Comparison of ENCODE assay signal across 23 cellular contexts in the genomic region with DNA sequence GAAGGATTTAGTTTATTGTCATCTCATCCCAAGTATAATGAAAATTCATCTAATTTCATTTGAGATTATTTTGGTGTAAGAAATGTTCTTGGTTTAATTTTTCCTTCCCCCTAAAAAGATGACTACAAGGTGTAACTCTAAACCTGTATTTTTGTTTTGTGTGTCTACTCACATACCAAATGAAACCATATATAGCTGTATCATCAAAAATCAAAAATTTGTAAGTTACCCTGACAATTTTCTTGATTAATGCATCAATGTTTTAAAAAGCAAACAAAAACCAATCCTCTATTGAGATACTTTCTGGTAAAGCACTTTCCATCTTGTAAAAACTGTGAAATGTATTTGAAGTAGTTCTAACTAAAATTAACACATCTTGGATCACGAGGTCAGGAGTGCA. TPM values are rescaled to one million over a fixed set of nuclear protein-coding genes. Genes with fewer than 3 reads are reported as not detected.
DNase-seq lines count a peak whose midpoint lies in the region; ATAC-seq, FAIRE-seq and TF ChIP-seq lines count a peak whose summit lies in the region.
"Had no signal": no experiment of that assay in that cellular context is flagged by ENCODE, and none has a peak within 500 bp of the region (broad histone marks: within the 10 kb centered on the region; RNA-seq: fewer than 3 reads in every experiment).

No MANE protein-coding gene starts in this region.

- no peak overlapping the region for H2BK120ac ChIP-seq in IMR-90 (ENCODE audit: low read depth, low read length)

- H3K4me1 ChIP-seq in A549 (no peaks in the 10 kb centered on the region), IMR-90 (ENCODE audit: control insufficient read depth, insufficient read depth, low read length) (peaks cover 3% of the 10 kb centered on the region; the same call in 1 of the 2 replicates)
- H3K4me1 ChIP-seq: BLaER1 treated with 17β-estradiol and CSF1 and Interleukin-3, amounts not matched to agents 10 nM and 100 nM had no signal

- TF ChIP-seq CTCF in A549 (IDR thresholded peaks at IDR 0.05): no peak
- no peak for TF ChIP-seq CTCF in D721Med (IDR thresholded peaks at IDR 0.05; ENCODE audit: insufficient read depth, missing control alignments)
- no peak for TF ChIP-seq CTCF in IMR-90 (conservative IDR thresholded peaks at IDR 0.05; ENCODE audit: low read depth, low read length)

- no peaks in the 10 kb centered on the region for H4K20me1 ChIP-seq in IMR-90 (ENCODE audit: insufficient read depth, low read length)
- H4K20me1 ChIP-seq: BLaER1 treated with 17β-estradiol and CSF1 and Interleukin-3, amounts not matched to agents 10 nM and 100 nM had no signal

- no peak overlapping the region for H3K4me2 ChIP-seq in A549
- no peak overlapping the region for H3K4me2 ChIP-seq in IMR-90 (ENCODE audit: low read depth, low read length)
- H3K4me2 ChIP-seq: BLaER1 treated with 17β-estradiol and CSF1 and Interleukin-3, amounts not matched to agents 10 nM and 100 nM had no signal

- no TSS peak for BruUV-seq in IMR-90 (replicated peaks; lab: Mats Ljungman, UMichigan)

- no peak overlapping the region for H3K23ac ChIP-seq in IMR-90 (ENCODE audit: low read depth, low read length)

- no peak overlapping the region for H3K9ac ChIP-seq in IMR-90 (ENCODE audit: low read depth, low read length)
- H3K9ac ChIP-seq: BLaER1 treated with 17β-estradiol and CSF1 and Interleukin-3, amounts not matched to agents 10 nM and 100 nM had no signal

- H2BK20ac ChIP-seq in IMR-90 (ENCODE audit: low read depth, low read length): no peak overlapping the region

- H3K9me1 ChIP-seq in IMR-90 (ENCODE audit: insufficient read depth, low read length): no peaks in the 10 kb centered on the region; the same call in 1 of the 2 replicates

- no peak for ATAC-seq in A549
- ATAC-seq in IMR-90 (ENCODE audit: low read depth): no peak
- ATAC-seq in GM18868 (IDR thresholded peaks at IDR 0.05; ENCODE audit: unreplicated experiment): no peak
- ATAC-seq in HG02763 (IDR thresholded peaks at IDR 0.05; ENCODE audit: unreplicated experiment): no peak
- ATAC-seq in GM21825 (IDR thresholded peaks at IDR 0.05; ENCODE audit: unreplicated experiment): no peak

- no peak for TF ChIP-seq EP300 in A549 (IDR thresholded peaks at IDR 0.05)

- H3K79me1 ChIP-seq in IMR-90 (ENCODE audit: low read depth in 1 of 2, low read length in 2 of 2): no peaks in the 10 kb centered on the region

- 75% methylated on average over 1 of the region's 1 CpG for WGBS in A549 (ENCODE audit: missing lambda C conversion rate)
- no CpG with 5 or more reads among the region's 1 CpG for WGBS in IMR-90 (ENCODE audit: extremely low coverage in 2 of 2, insufficient read length in 1 of 2), 2 experiments

- no peak overlapping the region for H3K14ac ChIP-seq in IMR-90 (replicated peaks; ENCODE audit: low read depth, low read length)

- H3K27me3 ChIP-seq in IMR-90 (ENCODE audit: control insufficient read depth, insufficient read depth, low read length): no peaks in the 10 kb centered on the region
- H3K27me3 ChIP-seq: BLaER1 treated with 17β-estradiol and CSF1 and Interleukin-3, amounts not matched to agents 10 nM and 100 nM had no signal

- DNase-seq in A549 (ENCODE audit: low read depth in 1 of 2, low spot score in 1 of 2): no peak
- no peak for DNase-seq in D721Med (ENCODE audit: insufficient read length, low spot score)
- DNase-seq in IMR-90: no peak
- no peak for DNase-seq in NCI-H1417 (lab: John Stamatoyannopoulos, UW)
- DNase-seq: 8988T; AML-193; CD4-positive, alpha-beta memory T cell; CD8-positive, alpha-beta memory T cell; COR-L47; DMS79 treated with DMSO at 0.1 percent for 48 hours; GF-D8 had no signal

- H4K8ac ChIP-seq in IMR-90 (ENCODE audit: low read depth in 2 of 2, low read length in 2 of 2): no peak overlapping the region

- no peak overlapping the region for H2AK5ac ChIP-seq in IMR-90 (ENCODE audit: low read depth, low read length)

- no peak overlapping the region for H2AFZ ChIP-seq in IMR-90 (replicated peaks; ENCODE audit: low read length, poor library complexity)

- TF ChIP-seq POLR2A in A549 (IDR thresholded peaks at IDR 0.05; ENCODE audit: low read length) (no peak), IMR-90 (IDR thresholded peaks at IDR 0.05; ENCODE audit: low read depth, low read length) (no peak)

- dilution Hi-C loops in IMR-90 (cut with HindIII; ENCODE audit: low sequenced_read_pairs, unreplicated experiment): no loop called here

- FAIRE-seq in A549 (lab: Jason Lieb, UNC) (no peak), D721Med (lab: Jason Lieb, UNC) (peak; percentile 6), TTC549 (lab: Jason Lieb, UNC) (peak; percentile 29)
- FAIRE-seq: A204.1, G401.6, GM12892, GM18507, GM19239 had no signal

- intact Hi-C loops in IMR-90 (cut with micrococcal nuclease): loop anchor here (10.0 kb wide), 1 partner anchor 1464 kb away; no protein-coding TSS in a partner anchor

- CTCF ChIA-PET in A549 (lab: Yijun Ruan, JAX) (interaction anchor here (0.7 to 1.4 kb wide), 4 partner anchors 11 to 601 kb away, joined by 3 to 4 read pairs (median 3); no protein-coding TSS in a partner anchor), IMR-90 (lab: Yijun Ruan, JAX) (interaction anchor here (1.1 to 1.8 kb wide), 2 partner anchors 10 to 73 kb away, joined by 3 read pairs; no protein-coding TSS in a partner anchor)

- no peak overlapping the region for H4K5ac ChIP-seq in IMR-90 (ENCODE audit: low read depth, low read length)

- H3K56ac ChIP-seq in IMR-90 (ENCODE audit: extremely low read depth, insufficient read depth, low read length): no peak overlapping the region

- POLR2A ChIA-PET in A549 (lab: Yijun Ruan, JAX): no interaction called here
- POLR2A ChIA-PET in IMR-90 (lab: Charles Lee; ENCODE audit: unreplicated experiment): no interaction called here

- H3K4ac ChIP-seq in IMR-90 (ENCODE audit: low read depth, low read length): no peak overlapping the region

- H2BK5ac ChIP-seq in IMR-90 (ENCODE audit: low read depth, low read length, poor library complexity, severe bottlenecking): no peak overlapping the region

- no peak overlapping the region for H4K91ac ChIP-seq in IMR-90 (ENCODE audit: insufficient read depth, low read depth, low read length)

- H3K27ac ChIP-seq in A549 (no peak overlapping the region), IMR-90 (ENCODE audit: insufficient read depth, low read length) (no peak overlapping the region)
- H3K27ac ChIP-seq: BLaER1 treated with 17β-estradiol and CSF1 and Interleukin-3, amounts not matched to agents 10 nM and 100 nM; C4-2B had no signal

- H3K18ac ChIP-seq in IMR-90 (ENCODE audit: low read depth, low read length): no peak overlapping the region

- H2BK15ac ChIP-seq in IMR-90 (ENCODE audit: low read depth, low read length): no peak overlapping the region

- no peak for TF ChIP-seq RAD21 in A549 (conservative IDR thresholded peaks at IDR 0.05 in 1 of 2, IDR thresholded peaks at IDR 0.05 in 1 of 2)
- no peak for TF ChIP-seq RAD21 in IMR-90 (IDR thresholded peaks at IDR 0.05; ENCODE audit: low read length)

- in situ Hi-C loops in IMR-90 (cut with MboI; ENCODE audit: low sequenced_read_pairs): loop anchor here (25.0 kb wide), 1 partner anchor 1476 kb away; no protein-coding TSS in a partner anchor

- no peak overlapping the region for H2AK9ac ChIP-seq in IMR-90 (replicated peaks; ENCODE audit: low read depth, low read length, poor library complexity)

- H3K9me3 ChIP-seq in A549: no peaks in the 10 kb centered on the region
- no peaks in the 10 kb centered on the region for H3K9me3 ChIP-seq in IMR-90 (ENCODE audit: control insufficient read depth, insufficient read depth, low read length)
- H3K9me3 ChIP-seq: BLaER1 treated with 17β-estradiol and CSF1 and Interleukin-3, amounts not matched to agents 10 nM and 100 nM had no signal

- H3K4me3 ChIP-seq in A549 (no peak overlapping the region), IMR-90 (ENCODE audit: insufficient read depth, low read depth, low read length) (no peak overlapping the region)
- H3K4me3 ChIP-seq: BLaER1 treated with 17β-estradiol and CSF1 and Interleukin-3, amounts not matched to agents 10 nM and 100 nM had no signal

- no peaks in the 10 kb centered on the region for H3K36me3 ChIP-seq in IMR-90 (ENCODE audit: control insufficient read depth, insufficient read depth, low read length)

TF ChIP-seq in A549, 52 proteins besides CTCF, POLR2A, EP300 and RAD21:
- TF ChIP-seq ZSCAN20 (CRISPR knock-in tag; IDR thresholded peaks at IDR 0.05) (no peak), ZFP36 (IDR thresholded peaks at IDR 0.05; ENCODE audit: borderline replicate concordance, partially characterized antibody) (no peak), CEBPB (IDR thresholded peaks at IDR 0.05) (no peak), HOXA7 (CRISPR knock-in tag; IDR thresholded peaks at IDR 0.05) (no peak), KDM5A (IDR thresholded peaks at IDR 0.05) (no peak), MAFK (IDR thresholded peaks at IDR 0.05; ENCODE audit: partially characterized antibody) (peak; percentile 60)
TF ChIP-seq in A549: peak in this region for 1.

TF ChIP-seq in IMR-90, 13 proteins besides CTCF, POLR2A, EP300 and RAD21:
- peak; percentile 24; the same call in 1 of the 2 replicates for TF ChIP-seq MAFK (IDR thresholded peaks at IDR 0.05; ENCODE audit: low read depth, low read length)
- no peak for TF ChIP-seq RCOR1 (IDR thresholded peaks at IDR 0.05; ENCODE audit: insufficient replicate concordance, low read length)

RNA-seq across cellular contexts. Expression of a gene that starts 30.8 kb away (rescaled TPM):
- 75.5 and 99.8 TPM in 2 replicates for polyA plus RNA-seq in A549 (2011; rRNA removed)
- polyA plus RNA-seq in A549 (2012; cell fraction: cytosol; rRNA removed): 50.8 and 51.2 TPM in 2 replicates
- 33.0 and 38.9 TPM in 2 replicates for polyA plus RNA-seq in A549 (2012; cell fraction: nucleus; rRNA removed)
- 95.2 to 107 TPM (median 98.7 TPM) in 3 replicates for polyA plus RNA-seq in A549 (2017; fragmentation: RNase III; extraction: RNeasy Plus Mini Kit Qiagen cat#74134 plus additional on column Dnase treatment)
- 32.7 and 34.7 TPM in 2 replicates for polyA minus RNA-seq in A549 (2011; rRNA and poly(A)+ RNA removed)
- total RNA-seq in IMR-90 (2012; rRNA removed): 78.7 and 101 TPM in 2 replicates
- polyA plus RNA-seq in IMR-90 (2012; rRNA removed): 69.3 and 75.5 TPM in 2 replicates
- polyA plus RNA-seq in IMR-90 (2012; cell fraction: cytosol; rRNA removed): 26.7 and 29.8 TPM in 2 replicates
- polyA plus RNA-seq in IMR-90 (2012; cell fraction: nucleus; rRNA removed; ENCODE audit: low replicate concordance): 16.3 and 55.7 TPM in 2 replicates

RNA-seq across cellular contexts. Expression of a gene that starts 43.4 kb away (rescaled TPM):
- polyA plus RNA-seq in A549 (2011; rRNA removed) (0.47 and 1.3 TPM in 2 replicates), A549 (2017; fragmentation: RNase III; extraction: RNeasy Plus Mini Kit Qiagen cat#74134 plus additional on column Dnase treatment) (0.30 to 0.36 TPM (median 0.35 TPM) in 3 replicates), IMR-90 (2012; rRNA removed) (not detected in 2 replicates)
- 0.20 and 0.29 TPM in 2 replicates for polyA plus RNA-seq in A549 (2012; cell fraction: cytosol; rRNA removed)
- polyA plus RNA-seq in A549 (2012; cell fraction: nucleus; rRNA removed): 0.07 and 0.31 TPM in 2 replicates
- polyA minus RNA-seq in A549 (2011; rRNA and poly(A)+ RNA removed): 0.45 TPM in 1 of 2 replicates, not detected in the other
- total RNA-seq in IMR-90 (2012; rRNA removed): not detected in 2 replicates
- polyA plus RNA-seq in IMR-90 (2012; cell fraction: cytosol; rRNA removed): not detected in 2 replicates
- 0.01 TPM in 1 of 2 replicates, not detected in the other for polyA plus RNA-seq in IMR-90 (2012; cell fraction: nucleus; rRNA removed; ENCODE audit: low replicate concordance)
- polyA plus RNA-seq: BJ had no signal
